ENCODE assay signal across 12 cellular contexts in the genomic region with DNA sequence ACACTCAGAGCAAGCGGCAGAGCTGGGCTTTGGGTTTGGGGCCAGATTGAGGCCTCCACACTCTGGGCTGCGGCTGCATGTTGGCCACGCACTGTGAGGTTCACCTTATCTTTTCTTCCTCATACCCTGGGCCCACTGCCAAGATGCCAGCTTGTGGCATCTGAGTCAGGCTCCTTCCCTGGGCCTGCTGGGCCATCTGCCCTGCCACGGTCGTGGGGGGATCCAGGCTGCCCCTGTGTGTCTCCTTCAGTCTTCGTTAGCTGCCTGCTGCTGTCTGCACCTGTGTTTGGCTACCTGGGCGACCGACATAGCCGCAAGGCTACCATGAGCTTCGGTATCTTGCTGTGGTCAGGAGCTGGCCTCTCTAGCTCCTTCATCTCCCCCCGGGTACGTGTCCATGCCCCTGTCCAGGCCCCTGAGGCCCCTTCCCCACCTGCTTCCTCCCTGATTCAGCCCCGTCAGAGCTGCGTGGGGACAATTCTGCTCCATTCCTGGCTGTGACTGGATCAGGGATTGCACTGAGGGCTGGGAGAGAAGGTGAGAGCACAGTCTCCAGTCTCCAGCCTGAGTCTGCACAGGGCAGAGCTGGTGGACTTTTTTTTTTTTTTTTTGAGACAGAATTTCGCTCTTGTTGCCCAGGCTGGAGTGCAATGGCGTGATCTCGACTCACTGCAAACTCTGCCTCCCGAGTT. TPM values are rescaled to one million over a fixed set of nuclear protein-coding genes. Genes with fewer than 3 reads are reported as not detected.
DNase-seq lines count a peak whose midpoint lies in the region; ATAC-seq lines count a peak whose summit lies in the region.
"Had no signal": no experiment of that assay in that cellular context is flagged by ENCODE, and none has a peak within 500 bp of the region (broad histone marks: within the 10 kb centered on the region; RNA-seq: fewer than 3 reads in every experiment).

No MANE protein-coding gene starts in this region.

- no peak overlapping the region for H4K8ac ChIP-seq in neuronal stem cell (ENCODE audit: low read depth, low read length)

- ATAC-seq in effector memory CD8-positive, alpha-beta T cell (replicated peaks), result no peak

- no peak overlapping the region for H3K4me3 Mint-ChIP-seq in dendritic cell treated with granulocyte-macrophage colony-stimulating factor and Interleukin-4, amounts not matched to agents 40 ng/mL and 50 ng/mL, for 4 days
- H3K4me3 Mint-ChIP-seq in effector memory CD8-positive, alpha-beta T cell, result no peak overlapping the region
- H3K4me3 Mint-ChIP-seq: CD4-positive, CD25-positive, alpha-beta regulatory T cell had no signal

- H2BK120ac ChIP-seq in neuronal stem cell (ENCODE audit: low read depth, low read length), result no peak overlapping the region

- H3K36me3 Mint-ChIP-seq in dendritic cell treated with granulocyte-macrophage colony-stimulating factor and Interleukin-4, amounts not matched to agents 40 ng/mL and 50 ng/mL, for 4 days (ENCODE audit: low read depth), result no peaks in the 10 kb centered on the region
- peaks cover 3% of the 10 kb centered on the region for H3K36me3 Mint-ChIP-seq in effector memory CD8-positive, alpha-beta T cell (ENCODE audit: insufficient read depth)
- H3K36me3 Mint-ChIP-seq: CD4-positive, CD25-positive, alpha-beta regulatory T cell had no signal

- peak overlapping the region; percentile 40 for H2AK5ac ChIP-seq in neuronal stem cell (ENCODE audit: low read depth, low read length)

- H3K4me1 Mint-ChIP-seq in dendritic cell treated with granulocyte-macrophage colony-stimulating factor and Interleukin-4, amounts not matched to agents 40 ng/mL and 50 ng/mL, for 4 days (ENCODE audit: low read depth), result peaks cover 48% of the 10 kb centered on the region
- H3K4me1 Mint-ChIP-seq in effector memory CD8-positive, alpha-beta T cell (ENCODE audit: low read depth in 2 of 2), result peaks cover 2 to 6% of the 10 kb centered on the region in 2 donors

- no peak overlapping the region for H3K4ac ChIP-seq in neuronal stem cell (ENCODE audit: low read length)

- no peaks in the 10 kb centered on the region for H3K36me3 ChIP-seq in neuronal stem cell (replicated peaks in 1 of 2; ENCODE audit: control insufficient read depth in 2 of 2, insufficient read depth in 2 of 2, low read length in 2 of 2)
- H3K36me3 ChIP-seq: ovary had no signal

- H3K79me1 ChIP-seq in neuronal stem cell (ENCODE audit: low read depth, low read length), result no peaks in the 10 kb centered on the region

- H2BK5ac ChIP-seq in neuronal stem cell (ENCODE audit: low read length), result peak overlapping the region; percentile 75

- no peak overlapping the region for H3K27ac ChIP-seq in neuronal stem cell (replicated peaks; ENCODE audit: low read length)
- H3K27ac ChIP-seq: ovary had no signal

- H3K14ac ChIP-seq in neuronal stem cell (ENCODE audit: low read length), result no peak overlapping the region

- no peak overlapping the region for H2AFZ ChIP-seq in neuronal stem cell (ENCODE audit: low read length)

- H3K4me1 ChIP-seq in neuronal stem cell (ENCODE audit: control insufficient read depth in 2 of 2, insufficient read depth in 1 of 2, low read depth in 1 of 2, low read length in 2 of 2), result no peaks in the 10 kb centered on the region

- peak overlapping the region; percentile 20 for H3K27ac Mint-ChIP-seq in dendritic cell treated with granulocyte-macrophage colony-stimulating factor and Interleukin-4, amounts not matched to agents 40 ng/mL and 50 ng/mL, for 4 days
- no peak overlapping the region for H3K27ac Mint-ChIP-seq in effector memory CD8-positive, alpha-beta T cell

- peak overlapping the region; percentile 64 for H3K18ac ChIP-seq in neuronal stem cell (ENCODE audit: low read length)

- no peak overlapping the region for H4K91ac ChIP-seq in neuronal stem cell (ENCODE audit: low read depth, low read length, poor library complexity)

- peak overlapping the region; percentile 65 for H3K23ac ChIP-seq in neuronal stem cell (ENCODE audit: low read depth, low read length, poor library complexity)

- DNase-seq in DMS79 (lab: John Stamatoyannopoulos, UW) (peak; percentile 10), NCI-H446 (lab: John Stamatoyannopoulos, UW) (peak; percentile 58 to 87), neuronal stem cell (ENCODE audit: low spot score) (no peak), SKM-1 (lab: John Stamatoyannopoulos, UW; ENCODE audit: unreplicated experiment) (no peak), RKO (ENCODE audit: low spot score) (no peak), COLO829 (ENCODE audit: low spot score) (no peak)
- DNase-seq in effector memory CD8-positive, alpha-beta T cell, result no peak
- DNase-seq: CD4-positive, CD25-positive, alpha-beta regulatory T cell; effector CD4-positive, alpha-beta T cell; NCI-H187 treated with DMSO at 0.1 percent for 48 hours; ovary had no signal

- H3K4me3 ChIP-seq in neuronal stem cell (ENCODE audit: low read length in 2 of 2), result no peak overlapping the region
- H3K4me3 ChIP-seq: ovary had no signal

- H3K9ac ChIP-seq in neuronal stem cell (ENCODE audit: low read depth, low read length, poor library complexity), result peak overlapping the region; percentile 50

- intact Hi-C loops in dendritic cell treated with granulocyte-macrophage colony-stimulating factor and Interleukin-4, amounts not matched to agents 40 ng/mL and 50 ng/mL, for 4 days (cut with micrococcal nuclease), result no loop called here

- no peaks in the 10 kb centered on the region for H3K9me3 ChIP-seq in neuronal stem cell (replicated peaks in 1 of 2; ENCODE audit: control insufficient read depth in 2 of 2, insufficient read depth in 1 of 2, low read depth in 1 of 2, low read length in 2 of 2)
- H3K9me3 ChIP-seq: ovary had no signal

- no peaks in the 10 kb centered on the region for H3K9me3 Mint-ChIP-seq in dendritic cell treated with granulocyte-macrophage colony-stimulating factor and Interleukin-4, amounts not matched to agents 40 ng/mL and 50 ng/mL, for 4 days
- no peaks in the 10 kb centered on the region for H3K9me3 Mint-ChIP-seq in effector memory CD8-positive, alpha-beta T cell
- H3K9me3 Mint-ChIP-seq: CD4-positive, CD25-positive, alpha-beta regulatory T cell had no signal

- H3K27me3 ChIP-seq in neuronal stem cell (ENCODE audit: control insufficient read depth in 3 of 3, insufficient read depth in 3 of 3, low read depth in 1 of 3, low read length in 3 of 3), result peaks cover 0 to 27% (median 0%) of the 10 kb centered on the region in 3 experiments
- H3K27me3 ChIP-seq: ovary had no signal

- H2BK12ac ChIP-seq in neuronal stem cell (ENCODE audit: low read length), result no peak overlapping the region

- H2BK15ac ChIP-seq in neuronal stem cell (ENCODE audit: low read length), result peak overlapping the region; percentile 87

- H3K27me3 Mint-ChIP-seq in dendritic cell treated with granulocyte-macrophage colony-stimulating factor and Interleukin-4, amounts not matched to agents 40 ng/mL and 50 ng/mL, for 4 days, result peaks cover 3% of the 10 kb centered on the region
- no peaks in the 10 kb centered on the region for H3K27me3 Mint-ChIP-seq in effector memory CD8-positive, alpha-beta T cell
- H3K27me3 Mint-ChIP-seq: CD4-positive, CD25-positive, alpha-beta regulatory T cell had no signal

- WGBS in neuronal stem cell (ENCODE audit: extremely low coverage in 2 of 2, insufficient read length in 2 of 2, insufficient replicate concordance in 1 of 2), 2 donors, result no CpG with 5 or more reads among the region's 18 CpGs

- no peak overlapping the region for H3K4me2 ChIP-seq in neuronal stem cell (ENCODE audit: insufficient read depth, low read length, poor library complexity, severe bottlenecking)

RNA-seq across cellular contexts. Expression of a gene that starts 11.2 kb away (rescaled TPM):
- polyA plus RNA-seq in neuronal stem cell (2013, experiment 1 of 2), result 0.03 TPM
- not detected for polyA plus RNA-seq in neuronal stem cell (2013, experiment 2 of 2)

RNA-seq across cellular contexts. Expression of a gene that starts 53.8 kb away (rescaled TPM):
- 0.54 TPM for polyA plus RNA-seq in neuronal stem cell (2013, experiment 1 of 2)
- polyA plus RNA-seq in neuronal stem cell (2013, experiment 2 of 2), result 0.58 TPM
- polyA plus RNA-seq: CD4-positive, CD25-positive, alpha-beta regulatory T cell had no signal

Comparison
In these comparisons a context has a peak if more than half of its experiments do, and no peak if none do; other contexts are left out.
1. DNase-seq: peak in DMS79 (single experiment) and NCI-H446 (2 of 2); none in neuronal stem cell (single experiment), effector memory CD8-positive, alpha-beta T cell (0 of 3), SKM-1 (single experiment), RKO (single experiment) and COLO829 (single experiment).